ENCODE assay signal across 1 cellular context in the genomic region with DNA sequence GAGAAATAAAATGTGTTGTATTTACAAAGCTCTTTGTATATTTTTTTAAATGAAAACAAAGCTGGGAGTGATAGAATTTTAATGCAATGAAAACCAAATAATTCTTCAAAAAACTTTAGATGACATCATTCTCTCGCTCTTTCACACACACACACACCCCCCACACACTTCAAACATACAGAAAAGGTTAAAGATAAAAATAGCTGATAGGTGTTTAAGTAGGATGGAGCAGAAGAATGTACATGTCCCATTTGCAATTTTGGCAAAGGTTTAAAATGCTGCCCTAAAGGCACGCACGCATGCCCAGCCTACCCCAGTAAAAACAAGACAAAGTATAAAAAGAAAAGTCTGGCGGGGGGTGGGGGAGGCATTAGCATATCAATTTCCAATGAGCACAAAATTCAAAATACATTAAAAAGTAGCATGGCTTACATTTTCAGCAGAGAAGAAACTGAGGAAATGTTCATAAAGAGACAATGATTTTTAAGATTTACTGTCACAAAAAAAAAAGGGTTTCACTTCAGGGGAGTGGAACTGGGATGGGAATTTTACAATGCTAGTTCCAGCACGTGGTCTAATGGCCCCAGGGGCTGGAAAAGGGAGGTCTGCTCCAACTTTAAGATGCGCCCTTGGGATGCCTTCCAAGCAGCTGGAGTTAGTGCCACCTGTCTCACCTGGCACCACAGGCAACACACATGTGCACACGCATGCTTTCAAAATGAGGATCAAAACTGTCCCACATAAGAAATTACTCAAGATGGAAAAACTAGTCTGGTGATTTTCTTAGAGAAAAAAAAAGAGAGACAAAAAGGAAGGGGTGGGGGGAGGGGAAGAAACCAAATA.
TF ChIP-seq lines count a peak whose summit lies in the region.

No MANE protein-coding gene starts in this region.

TF ChIP-seq in endothelial cell of umbilical vein, 7 proteins besides CTCF, POLR2A, EP300 and RAD21 (continued from another document):
- no peak for TF ChIP-seq JUN (IDR thresholded peaks at IDR 0.05; ENCODE audit: borderline replicate concordance, insufficient read depth, insufficient read length, low read depth)
- no peak for TF ChIP-seq MYC (IDR thresholded peaks at IDR 0.05; ENCODE audit: low read depth, low read length)
- TF ChIP-seq, protein P1, sequence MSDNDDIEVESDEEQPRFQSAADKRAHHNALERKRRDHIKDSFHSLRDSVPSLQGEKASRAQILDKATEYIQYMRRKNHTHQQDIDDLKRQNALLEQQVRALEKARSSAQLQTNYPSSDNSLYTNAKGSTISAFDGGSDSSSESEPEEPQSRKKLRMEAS (IDR thresholded peaks at IDR 0.05; ENCODE audit: insufficient read depth, insufficient read length) = no peak
- TF ChIP-seq POLR2AphosphoS5 (IDR thresholded peaks at IDR 0.05; ENCODE audit: insufficient read depth, low read depth, low read length) = no peak
